Comparison of ENCODE assay signal across 8 cellular contexts in the genomic region with DNA sequence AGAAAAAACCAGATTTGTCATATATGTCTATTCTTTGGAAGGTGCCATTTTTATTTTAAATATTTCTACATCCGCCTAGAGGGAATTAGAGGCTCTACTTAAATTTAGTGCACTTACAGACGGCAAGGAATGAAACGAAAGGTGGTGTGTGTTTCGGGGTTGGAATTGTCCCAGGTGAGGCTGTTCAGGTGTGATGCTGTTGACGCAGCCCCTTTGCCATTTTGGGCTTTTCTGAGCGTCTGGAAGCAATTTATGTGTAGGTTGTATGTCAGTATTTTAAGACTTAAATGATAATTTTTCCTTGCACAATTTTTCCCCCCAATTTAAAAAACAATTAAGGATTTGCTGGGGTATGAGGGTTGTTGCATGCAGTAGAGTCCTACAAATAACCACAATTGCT. TPM values are rescaled to one million over a fixed set of nuclear protein-coding genes. Genes with fewer than 3 reads are reported as not detected.
DNase-seq lines count a peak whose midpoint lies in the region; ATAC-seq and TF ChIP-seq lines count a peak whose summit lies in the region.

No MANE protein-coding gene starts in this region.

- RAD21 ChIA-PET in HCT116 (lab: Charles Lee; ENCODE audit: low non-redundant PET in 1 of 2, low total read pairs in 2 of 2, uncharacterized antibody in 2 of 2, unreplicated experiment in 2 of 2): no interaction called here

- H2AFZ ChIP-seq in HCT116 (ENCODE audit: low read depth, low read length, poor library complexity, severe bottlenecking): no peak overlapping the region

- H3K27me3 Mint-ChIP-seq in WTC11 (ENCODE audit: low read depth): peaks cover 13% of the 10 kb centered on the region

- H3K27me3 ChIP-seq in HCT116 (ENCODE audit: insufficient read depth, low read length) (no peaks in the 10 kb centered on the region), spleen (replicated peaks in 1 of 7) (no peaks in the 10 kb centered on the region)

- peaks cover 15 to 29% of the 10 kb centered on the region in 2 experiments for H3K4me1 ChIP-seq in HCT116 (ENCODE audit: control insufficient read depth in 1 of 2, insufficient read depth in 2 of 2, low read length in 2 of 2)
- peaks cover 33 to 69% (median 65%) of the 10 kb centered on the region in 6 donors for H3K4me1 ChIP-seq in spleen

- no peak for TF ChIP-seq POLR2A in HCT116 (IDR thresholded peaks at IDR 0.05; ENCODE audit: borderline replicate concordance, extremely low read depth, insufficient read depth, insufficient read length)
- no peak for TF ChIP-seq POLR2A in spleen (IDR thresholded peaks at IDR 0.05)

- intact Hi-C loops in HCT116 (cut with micrococcal nuclease): no loop called here
- intact Hi-C loops in spleen (cut with DNase I; ENCODE audit: low total_unique reads): no loop called here

- WGBS in spleen, 5 donors: 53 to 66% (median 58%) methylated on average over 6 of the region's 6 CpGs

- H3K9me3 ChIP-seq in HCT116 (ENCODE audit: control insufficient read depth in 1 of 2, insufficient read depth in 1 of 2, low read depth in 1 of 2, low read length in 2 of 2) (no peaks in the 10 kb centered on the region), spleen (no peaks in the 10 kb centered on the region)

- no peak for ATAC-seq in HCT116
- ATAC-seq in WTC11: no peak

- TF ChIP-seq CTCF in HCT116 (IDR thresholded peaks at IDR 0.05 in 2 of 3, conservative IDR thresholded peaks at IDR 0.05 in 1 of 3; ENCODE audit: borderline replicate concordance in 1 of 3, insufficient read depth in 1 of 3, low read depth in 2 of 3, low read length in 2 of 3): no peak
- TF ChIP-seq CTCF in WTC11 (IDR thresholded peaks at IDR 0.05): no peak
- TF ChIP-seq CTCF in spleen (IDR thresholded peaks at IDR 0.05 in 8 of 11, conservative IDR thresholded peaks at IDR 0.05 in 3 of 11): no peak

- H3K27ac Mint-ChIP-seq in WTC11: no peak overlapping the region

- no TSS peak for BruUV-seq in HCT116 (replicated peaks; lab: Mats Ljungman, UMichigan)

- POLR2A ChIA-PET in HCT116 (lab: Charles Lee): no interaction called here
- POLR2A ChIA-PET in WTC11 (lab: Charles Lee): no interaction called here

- no peaks in the 10 kb centered on the region for H3K9me2 ChIP-seq in HCT116 (ENCODE audit: insufficient read depth)

- CTCF ChIA-PET in HCT116 (lab: Charles Lee) (no interaction called here), WTC11 (lab: Charles Lee) (no interaction called here)

- H3K27ac ChIP-seq in HCT116 (ENCODE audit: low read depth, low read length) (no peak overlapping the region), spleen (peak overlapping the region in 4 of 8 donors; percentile 22 to 99 (median 60))

- H3K4me2 ChIP-seq in HCT116 (ENCODE audit: low read length): peak overlapping the region; percentile 84

- H4K20me1 ChIP-seq in HCT116 (ENCODE audit: insufficient read depth): peaks cover 22% of the 10 kb centered on the region

- peak overlapping the region; percentile 66; the same call in 1 of the 2 replicates for H3K9ac ChIP-seq in HCT116 (ENCODE audit: low read length)

- peak overlapping the region; percentile 82 for H3K4me3 Mint-ChIP-seq in WTC11

- TF ChIP-seq RAD21 in HCT116 (IDR thresholded peaks at IDR 0.05; ENCODE audit: low read depth): no peak

- H3K4me3 ChIP-seq in HCT116 (replicated peaks in 1 of 2; ENCODE audit: low read depth in 1 of 2, low read length in 2 of 2) (peak overlapping the region; percentile 75), iPS-11a (ENCODE audit: low read depth, low read length) (peak overlapping the region; percentile 56), spleen (peak overlapping the region; percentile 49 to 91 (median 68))

- peaks cover 59% of the 10 kb centered on the region for H3K4me1 Mint-ChIP-seq in WTC11

- peaks cover 60% of the 10 kb centered on the region for H3K79me2 ChIP-seq in HCT116 (ENCODE audit: insufficient read depth, low read length)

- DNase-seq in HCT116 (ENCODE audit: low read depth, low spot score): no peak
- DNase-seq in WTC11 (ENCODE audit: low spot score): no peak
- DNase-seq in spleen: no peak
- DNase-seq in SHP77 (lab: John Stamatoyannopoulos, UW): no peak
- DNase-seq in GM19240 (ENCODE audit: insufficient read length, low spot score): no peak
- no peak for DNase-seq in occipital lobe (lab: John Stamatoyannopoulos, UW)
- no peak for DNase-seq in germinal center (ENCODE audit: low spot score)

- H3K36me3 ChIP-seq in HCT116 (ENCODE audit: control insufficient read depth in 1 of 2, insufficient read depth in 2 of 2, low read length in 2 of 2): peaks cover 3 to 28% of the 10 kb centered on the region in 2 experiments; a peak in 2 of 4 replicates
- peaks cover 0 to 12% (median 0%) of the 10 kb centered on the region in 6 donors for H3K36me3 ChIP-seq in spleen

- H3K9me3 Mint-ChIP-seq in WTC11: no peaks in the 10 kb centered on the region

- H3K36me3 Mint-ChIP-seq in WTC11: peaks cover 5% of the 10 kb centered on the region; the same call in 1 of the 2 replicates

TF ChIP-seq in HCT116, 20 proteins besides CTCF, POLR2A, EP300 and RAD21:
- TF ChIP-seq EZH2 (IDR thresholded peaks at IDR 0.05) (no peak), CBX3 (IDR thresholded peaks at IDR 0.05; ENCODE audit: low read depth) (no peak), YY1 (IDR thresholded peaks at IDR 0.05; ENCODE audit: extremely low read depth, insufficient replicate concordance, low read depth, low read length) (no peak), SIN3A (IDR thresholded peaks at IDR 0.05; ENCODE audit: low read depth) (no peak), SRF (IDR thresholded peaks at IDR 0.05; ENCODE audit: low read depth) (no peak), FOSL1 (IDR thresholded peaks at IDR 0.05; ENCODE audit: low read depth) (no peak), EGR1 (IDR thresholded peaks at IDR 0.05; ENCODE audit: low read depth) (no peak), JUND (IDR thresholded peaks at IDR 0.05) (no peak)
- TF ChIP-seq, protein P1, sequence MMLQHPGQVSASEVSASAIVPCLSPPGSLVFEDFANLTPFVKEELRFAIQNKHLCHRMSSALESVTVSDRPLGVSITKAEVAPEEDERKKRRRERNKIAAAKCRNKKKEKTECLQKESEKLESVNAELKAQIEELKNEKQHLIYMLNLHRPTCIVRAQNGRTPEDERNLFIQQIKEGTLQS (IDR thresholded peaks at IDR 0.05): no peak

TF ChIP-seq in WTC11, 78 proteins besides CTCF, POLR2A, EP300 and RAD21:
- no peak for TF ChIP-seq CBFB (CRISPR knock-in tag; IDR thresholded peaks at IDR 0.05; ENCODE audit: low read depth)
- no peak for TF ChIP-seq ZNF138 (CRISPR knock-in tag; conservative IDR thresholded peaks at IDR 0.05)
- TF ChIP-seq, protein P2, sequence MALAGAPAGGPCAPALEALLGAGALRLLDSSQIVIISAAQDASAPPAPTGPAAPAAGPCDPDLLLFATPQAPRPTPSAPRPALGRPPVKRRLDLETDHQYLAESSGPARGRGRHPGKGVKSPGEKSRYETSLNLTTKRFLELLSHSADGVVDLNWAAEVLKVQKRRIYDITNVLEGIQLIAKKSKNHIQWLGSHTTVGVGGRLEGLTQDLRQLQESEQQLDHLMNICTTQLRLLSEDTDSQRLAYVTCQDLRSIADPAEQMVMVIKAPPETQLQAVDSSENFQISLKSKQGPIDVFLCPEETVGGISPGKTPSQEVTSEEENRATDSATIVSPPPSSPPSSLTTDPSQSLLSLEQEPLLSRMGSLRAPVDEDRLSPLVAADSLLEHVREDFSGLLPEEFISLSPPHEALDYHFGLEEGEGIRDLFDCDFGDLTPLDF (CRISPR knock-in tag; IDR thresholded peaks at IDR 0.05): no peak
- no peak for TF ChIP-seq NR3C1 (CRISPR knock-in tag; conservative IDR thresholded peaks at IDR 0.05; ENCODE audit: low read depth)
- TF ChIP-seq, protein P3, sequence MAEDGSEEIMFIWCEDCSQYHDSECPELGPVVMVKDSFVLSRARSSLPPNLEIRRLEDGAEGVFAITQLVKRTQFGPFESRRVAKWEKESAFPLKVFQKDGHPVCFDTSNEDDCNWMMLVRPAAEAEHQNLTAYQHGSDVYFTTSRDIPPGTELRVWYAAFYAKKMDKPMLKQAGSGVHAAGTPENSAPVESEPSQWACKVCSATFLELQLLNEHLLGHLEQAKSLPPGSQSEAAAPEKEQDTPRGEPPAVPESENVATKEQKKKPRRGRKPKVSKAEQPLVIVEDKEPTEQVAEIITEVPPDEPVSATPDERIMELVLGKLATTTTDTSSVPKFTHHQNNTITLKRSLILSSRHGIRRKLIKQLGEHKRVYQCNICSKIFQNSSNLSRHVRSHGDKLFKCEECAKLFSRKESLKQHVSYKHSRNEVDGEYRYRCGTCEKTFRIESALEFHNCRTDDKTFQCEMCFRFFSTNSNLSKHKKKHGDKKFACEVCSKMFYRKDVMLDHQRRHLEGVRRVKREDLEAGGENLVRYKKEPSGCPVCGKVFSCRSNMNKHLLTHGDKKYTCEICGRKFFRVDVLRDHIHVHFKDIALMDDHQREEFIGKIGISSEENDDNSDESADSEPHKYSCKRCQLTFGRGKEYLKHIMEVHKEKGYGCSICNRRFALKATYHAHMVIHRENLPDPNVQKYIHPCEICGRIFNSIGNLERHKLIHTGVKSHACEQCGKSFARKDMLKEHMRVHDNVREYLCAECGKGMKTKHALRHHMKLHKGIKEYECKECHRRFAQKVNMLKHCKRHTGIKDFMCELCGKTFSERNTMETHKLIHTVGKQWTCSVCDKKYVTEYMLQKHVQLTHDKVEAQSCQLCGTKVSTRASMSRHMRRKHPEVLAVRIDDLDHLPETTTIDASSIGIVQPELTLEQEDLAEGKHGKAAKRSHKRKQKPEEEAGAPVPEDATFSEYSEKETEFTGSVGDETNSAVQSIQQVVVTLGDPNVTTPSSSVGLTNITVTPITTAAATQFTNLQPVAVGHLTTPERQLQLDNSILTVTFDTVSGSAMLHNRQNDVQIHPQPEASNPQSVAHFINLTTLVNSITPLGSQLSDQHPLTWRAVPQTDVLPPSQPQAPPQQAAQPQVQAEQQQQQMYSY (CRISPR knock-in tag; IDR thresholded peaks at IDR 0.05): no peak
- TF ChIP-seq, protein P4, sequence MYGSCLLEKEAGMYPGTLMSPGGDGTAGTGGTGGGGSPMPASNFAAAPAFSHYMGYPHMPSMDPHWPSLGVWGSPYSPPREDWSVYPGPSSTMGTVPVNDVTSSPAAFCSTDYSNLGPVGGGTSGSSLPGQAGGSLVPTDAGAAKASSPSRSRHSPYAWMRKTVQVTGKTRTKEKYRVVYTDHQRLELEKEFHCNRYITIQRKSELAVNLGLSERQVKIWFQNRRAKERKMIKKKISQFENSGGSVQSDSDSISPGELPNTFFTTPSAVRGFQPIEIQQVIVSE (CRISPR knock-in tag; IDR thresholded peaks at IDR 0.05; ENCODE audit: borderline replicate concordance): no peak

RNA-seq across cellular contexts. Expression of a gene that starts 2.0 kb away (rescaled TPM):
- total RNA-seq in HCT116 (2021; ENCODE audit: unreplicated experiment) (39.8 TPM), WTC11 (2021) (28.7 to 29.4 TPM (median 29.2 TPM) in 3 replicates), spleen (10 to 100 TPM; 26.3 to 44.8 (median 37.0) TPM), occipital lobe (20.7 TPM)
- polyA plus RNA-seq in HCT116 (2012): 31.4 and 32.4 TPM in 2 replicates
- 10 to 100 TPM in 2 of 3 donors, 1 to 10 TPM in 1; 7.1 to 16.5 (median 12.9) TPM for polyA plus RNA-seq in spleen
